1 cellular context compared by ENCODE assay signal in genomic region chr22:38032681-38033521, GRCh38.
TF ChIP-seq lines count a peak whose summit lies in the region.

No MANE protein-coding gene starts in this region.

TF ChIP-seq in SK-N-SH treated with all-trans-retinoic acid at 6 μM for 48 hours, 23 proteins besides CTCF, POLR2A, EP300 and RAD21 (continued from another document):
- TF ChIP-seq TSHZ2 (CRISPR knock-in tag; IDR thresholded peaks at IDR 0.05): no peak
TF ChIP-seq in SK-N-SH treated with all-trans-retinoic acid at 6 μM for 48 hours: peak in this region for 1.
